11 cellular contexts compared by ENCODE assay signal in genomic region chr10:5070648-5071410, GRCh38. TPM values are rescaled to one million over a fixed set of nuclear protein-coding genes. Genes with fewer than 3 reads are reported as not detected.
DNase-seq lines count a peak whose midpoint lies in the region; ATAC-seq, FAIRE-seq and TF ChIP-seq lines count a peak whose summit lies in the region.
"Had no signal": no experiment of that assay in that cellular context is flagged by ENCODE, and none has a peak within 500 bp of the region (broad histone marks: within the 10 kb centered on the region; RNA-seq: fewer than 3 reads in every experiment).

No MANE protein-coding gene starts in this region.

- peaks cover 64% of the 10 kb centered on the region for H3K4me1 ChIP-seq in Caco-2
- H3K4me1 ChIP-seq in kidney (ENCODE audit: control insufficient read depth in 1 of 2, insufficient read depth in 1 of 2, low read depth in 1 of 2, low read length in 2 of 2), result peaks cover 9 to 15% of the 10 kb centered on the region in 2 donors
- peaks cover 0 to 24% (median 20%) of the 10 kb centered on the region in 4 donors for H3K4me1 ChIP-seq in sigmoid colon

- TF ChIP-seq EP300 in sigmoid colon (IDR thresholded peaks at IDR 0.05), result no peak

- peak overlapping the region; percentile 56 for H3K4me3 Mint-ChIP-seq in Caco-2 (ENCODE audit: unreplicated experiment)
- peak overlapping the region; percentile 58 for H3K4me3 Mint-ChIP-seq in MCF 10A (ENCODE audit: unreplicated experiment)
- H3K4me3 Mint-ChIP-seq in naive thymus-derived CD8-positive, alpha-beta T cell, result no peak overlapping the region
- H3K4me3 Mint-ChIP-seq: effector memory CD8-positive, alpha-beta T cell; naive B cell had no signal

- H3K27me3 ChIP-seq in Caco-2 (replicated peaks; ENCODE audit: control insufficient read depth, insufficient read depth, low read length) (no peaks in the 10 kb centered on the region), sigmoid colon (no peaks in the 10 kb centered on the region)

- H3K9me3 ChIP-seq in Caco-2 (no peaks in the 10 kb centered on the region), kidney (ENCODE audit: control insufficient read depth in 1 of 2, low read length in 2 of 2) (no peaks in the 10 kb centered on the region), sigmoid colon (no peaks in the 10 kb centered on the region)

- H3K36me3 Mint-ChIP-seq in Caco-2 (ENCODE audit: insufficient read depth, unreplicated experiment) (peaks cover 17% of the 10 kb centered on the region), MCF 10A (ENCODE audit: insufficient read depth, unreplicated experiment) (no peaks in the 10 kb centered on the region)
- H3K36me3 Mint-ChIP-seq in naive thymus-derived CD8-positive, alpha-beta T cell, result peaks cover 0 to 5% (median 3%) of the 10 kb centered on the region in 3 donors
- H3K36me3 Mint-ChIP-seq: naive B cell had no signal

- TF ChIP-seq CTCF in Caco-2 (IDR thresholded peaks at IDR 0.05; ENCODE audit: insufficient read depth in 1 of 2, low read depth in 1 of 2, low read length in 1 of 2, severe bottlenecking in 1 of 2, unreplicated experiment in 1 of 2) (no peak), MCF 10A (IDR thresholded peaks at IDR 0.05; ENCODE audit: unreplicated experiment) (no peak), kidney (IDR thresholded peaks at IDR 0.05; ENCODE audit: borderline replicate concordance, extremely low read depth, insufficient read depth) (no peak), sigmoid colon (IDR thresholded peaks at IDR 0.05) (no peak)

- intact Hi-C loops in Caco-2 (cut with micrococcal nuclease; ENCODE audit: unreplicated experiment) (loop anchor here (1.0 to 5.0 kb wide), 6 partner anchors 23 to 222 kb away; partner anchors contain the start of gene AKR1C3), MCF 10A (cut with micrococcal nuclease) (no loop called here), kidney (cut with DNase I) (no loop called here), sigmoid colon (cut with DNase I) (no loop called here)

- H3K4me3 ChIP-seq in Caco-2 (ENCODE audit: low read depth, low read length) (peak overlapping the region; percentile 2), kidney (ENCODE audit: low read length in 2 of 2) (peak overlapping the region; percentile 21 to 27), sigmoid colon (no peak overlapping the region)

- DNase-seq in Caco-2 (no peak), MCF 10A (ENCODE audit: unreplicated experiment) (no peak), kidney (no peak), sigmoid colon (no peak), KG1 (lab: John Stamatoyannopoulos, UW) (no peak), NCI-H1092 treated with DMSO at 0.1 percent for 48 hours (lab: John Stamatoyannopoulos, UW) (no peak), germinal center (ENCODE audit: low spot score) (no peak)
- no peak for DNase-seq in naive thymus-derived CD8-positive, alpha-beta T cell
- DNase-seq: activated T-cell treated with anti-CD3 and anti-CD28 coated beads, Interleukin-2, amount 50 U/mL, for 48 hours; effector memory CD8-positive, alpha-beta T cell; naive B cell had no signal

- H3K4me1 Mint-ChIP-seq in Caco-2 (ENCODE audit: low read depth, unreplicated experiment) (peaks cover 52% of the 10 kb centered on the region), MCF 10A (ENCODE audit: insufficient read depth, unreplicated experiment) (peaks cover 22% of the 10 kb centered on the region)
- H3K4me1 Mint-ChIP-seq in naive thymus-derived CD8-positive, alpha-beta T cell, result no peaks in the 10 kb centered on the region
- H3K4me1 Mint-ChIP-seq: naive B cell had no signal

- H3K36me3 ChIP-seq in Caco-2 (ENCODE audit: control insufficient read depth, insufficient read depth, low read length) (no peaks in the 10 kb centered on the region; the same call in 1 of the 2 replicates), kidney (ENCODE audit: control insufficient read depth in 1 of 2, insufficient read depth in 2 of 2, low read length in 2 of 2) (no peaks in the 10 kb centered on the region), sigmoid colon (no peaks in the 10 kb centered on the region)

- H3K27ac Mint-ChIP-seq in Caco-2 (ENCODE audit: unreplicated experiment) (peak overlapping the region; percentile 85), MCF 10A (ENCODE audit: low read depth, unreplicated experiment) (peak overlapping the region; percentile 86)
- peak overlapping the region in 1 of 10 donors; percentile 31 for H3K27ac Mint-ChIP-seq in naive thymus-derived CD8-positive, alpha-beta T cell
- H3K27ac Mint-ChIP-seq: effector memory CD8-positive, alpha-beta T cell had no signal

- ATAC-seq in naive thymus-derived CD8-positive, alpha-beta T cell, result no peak
- ATAC-seq: effector memory CD8-positive, alpha-beta T cell had no signal

- no peak for FAIRE-seq in kidney (lab: Jason Lieb, UNC)

- H3K27me3 Mint-ChIP-seq in Caco-2 (ENCODE audit: insufficient read depth, unreplicated experiment) (no peaks in the 10 kb centered on the region), MCF 10A (ENCODE audit: insufficient read depth, unreplicated experiment) (no peaks in the 10 kb centered on the region)
- no peaks in the 10 kb centered on the region for H3K27me3 Mint-ChIP-seq in naive thymus-derived CD8-positive, alpha-beta T cell
- H3K27me3 Mint-ChIP-seq: effector memory CD8-positive, alpha-beta T cell; naive B cell had no signal

- H3K27ac ChIP-seq in kidney (ENCODE audit: low read depth in 2 of 2, low read length in 2 of 2) (peak overlapping the region; percentile 85 to 87), sigmoid colon (peak overlapping the region; percentile 70 to 84 (median 78))

- POLR2A ChIA-PET in Caco-2 (lab: Charles Lee), result no interaction called here
- POLR2A ChIA-PET in MCF 10A (lab: Yijun Ruan, JAX), result interaction anchor here (0.7 to 1.5 kb wide), 4 partner anchors 18 to 234 kb away, joined by 3 to 5 read pairs (median 3); no protein-coding TSS in a partner anchor
- POLR2A ChIA-PET in naive thymus-derived CD8-positive, alpha-beta T cell (lab: Charles Lee), result no interaction called here

- peak overlapping the region in 1 of 2 donors; percentile 17 for H3K9ac ChIP-seq in kidney (ENCODE audit: low read length in 2 of 2)

- no peak for TF ChIP-seq POLR2A in sigmoid colon (IDR thresholded peaks at IDR 0.05)

- CTCF ChIA-PET in Caco-2 (lab: Charles Lee) (no interaction called here), MCF 10A (lab: Yijun Ruan, JAX) (interaction anchor here (0.6 to 0.7 kb wide), 2 partner anchors 25 to 26 kb away, joined by 4 to 5 read pairs; no protein-coding TSS in a partner anchor)

- TSS peak; percentile 91 for BruUV-seq in Caco-2 (replicated peaks; lab: Mats Ljungman, UMichigan)
- BruUV-seq in MCF 10A (replicated peaks; lab: Mats Ljungman, UMichigan), result no TSS peak

- H3K9me3 Mint-ChIP-seq in Caco-2 (ENCODE audit: unreplicated experiment) (peaks cover 23% of the 10 kb centered on the region), MCF 10A (ENCODE audit: unreplicated experiment) (no peaks in the 10 kb centered on the region)
- peaks cover 0 to 9% (median 0%) of the 10 kb centered on the region in 9 donors for H3K9me3 Mint-ChIP-seq in naive thymus-derived CD8-positive, alpha-beta T cell
- H3K9me3 Mint-ChIP-seq: effector memory CD8-positive, alpha-beta T cell had no signal

RNA-seq across cellular contexts. Expression of gene AKR1C3, which starts 23.4 kb away (rescaled TPM):
- total RNA-seq in Caco-2 (2022) (96.8 and 115 TPM in 2 replicates), MCF 10A (2022) (22.0 and 22.9 TPM in 2 replicates), kidney (61.8 TPM), sigmoid colon (10 to 100 TPM in 2 of 4 donors, 1 to 10 TPM in 2; 6.1 to 30.5 (median 12.0) TPM)
- polyA plus RNA-seq in kidney (ENCODE audit: insufficient read depth, low read depth, low replicate concordance) (187 TPM), sigmoid colon (100 to 1,000 TPM; 222 to 365 (median 236) TPM)
- total RNA-seq in naive thymus-derived CD8-positive, alpha-beta T cell, result 10 to 100 TPM; 14.6 to 14.7 TPM
- polyA plus RNA-seq in naive thymus-derived CD8-positive, alpha-beta T cell, result 1 to 10 TPM in 1 of 3 donors, under 1 TPM in 2; 0.67 to 5.9 (median 0.91) TPM

Comparison
In these comparisons a context has a peak if more than half of its experiments do, and no peak if none do; other contexts are left out.
1. H3K4me3 ChIP-seq: peak in Caco-2 (single experiment) and kidney (2 of 2); none in sigmoid colon (0 of 4).
2. H3K4me3 Mint-ChIP-seq: peak in Caco-2 (single experiment) and MCF 10A (single experiment); none in naive thymus-derived CD8-positive, alpha-beta T cell (0 of 10).